ENCODE assay signal across 25 cellular contexts in genomic region chr10:112302335-112302734, GRCh38. TPM values are rescaled to one million over a fixed set of nuclear protein-coding genes. Genes with fewer than 3 reads are reported as not detected.
"Had no signal": no experiment of that assay in that cellular context is flagged by ENCODE, and none has a peak within 500 bp of the region (broad histone marks: within the 10 kb centered on the region; RNA-seq: fewer than 3 reads in every experiment).

No MANE protein-coding gene starts in this region.

- H3K4me3 ChIP-seq: MG63, SJCRH30 had no signal

- ATAC-seq: Panc1, PC-3, SK-N-SH treated with all-trans-retinoic acid at 6 μM for 48 hours had no signal

- H3K9me3 ChIP-seq: MG63, SJCRH30 had no signal

- DNase-seq: IMR-90, Karpas-422, KG1, MG63, NCI-H1092, NCI-H1105 treated with DMSO at 0.1 percent for 48 hours, NCI-H1417 treated with DMSO at 0.1 percent for 48 hours, NCI-H146, NCI-H1694 treated with DMSO at 0.1 percent for 48 hours, NCI-H1930, NCI-H2081, NCI-H2107, NCI-H2227 treated with DMSO at 0.1 percent for 48 hours, NCI-H524 treated with DMSO at 0.1 percent for 48 hours, NCI-H69, NCI-H774, PC-3, SHP77 treated with DMSO at 0.1 percent for 48 hours, SJCRH30 had no signal

- H3K36me3 ChIP-seq: MG63, SJCRH30 had no signal

- H3K27ac ChIP-seq: RWPE1, SJCRH30 had no signal

- H3K4me1 ChIP-seq: SJCRH30 had no signal

- H3K27me3 ChIP-seq: MG63 had no signal

RNA-seq across cellular contexts. Expression of gene TECTB, which starts 19.1 kb away (rescaled TPM):
- total RNA-seq: HT-29, IMR-90, NCI-H460, OCI-LY7, PC-3, SJCRH30 had no signal
- polyA plus RNA-seq: IMR-90 had no signal
